In genomic region chr17:39867084-39867890, GRCh38 we compare ENCODE assay signal across 9 cellular contexts. TPM values are rescaled to one million over a fixed set of nuclear protein-coding genes. Genes with fewer than 3 reads are reported as not detected.
DNase-seq lines count a peak whose midpoint lies in the region; ATAC-seq and TF ChIP-seq lines count a peak whose summit lies in the region.
"Had no signal": no experiment of that assay in that cellular context is flagged by ENCODE, and none has a peak within 500 bp of the region (broad histone marks: within the 10 kb centered on the region; RNA-seq: fewer than 3 reads in every experiment).

No MANE protein-coding gene starts in this region.

- H3K27ac Mint-ChIP-seq in endothelial cell (ENCODE audit: unreplicated experiment), result no peak overlapping the region

- peaks cover 6% of the 10 kb centered on the region for H3K27me3 Mint-ChIP-seq in endothelial cell (ENCODE audit: unreplicated experiment)

- H3K4me3 Mint-ChIP-seq in endothelial cell (ENCODE audit: unreplicated experiment), result no peak overlapping the region

- intact Hi-C loops in head of caudate nucleus (cut with DNase I), result no loop called here

- TF ChIP-seq CTCF in endothelial cell (IDR thresholded peaks at IDR 0.05; ENCODE audit: unreplicated experiment), result no peak

- peak; percentile 47 for ATAC-seq in HG03139 (IDR thresholded peaks at IDR 0.05; ENCODE audit: unreplicated experiment)

- no peaks in the 10 kb centered on the region for H3K9me3 Mint-ChIP-seq in endothelial cell (ENCODE audit: unreplicated experiment)

- TF ChIP-seq POLR2A in GM19099 (IDR thresholded peaks at IDR 0.05; ENCODE audit: extremely low read depth, insufficient read length, low read depth), result peak; percentile 40

- H3K36me3 Mint-ChIP-seq in endothelial cell (ENCODE audit: low read depth, unreplicated experiment), result no peaks in the 10 kb centered on the region

- DNase-seq in activated T-cell treated with anti-CD3 and anti-CD28 coated beads for 48 hours (ENCODE audit: low read depth) (peak; percentile 46), GDM1 (lab: John Stamatoyannopoulos, UW) (no peak), head of caudate nucleus (no peak), endothelial cell (ENCODE audit: low spot score) (no peak), H4 (ENCODE audit: low spot score) (no peak)
- DNase-seq in stimulated activated CD4-positive, alpha-beta T cell treated with anti-CD3 and anti-CD28 coated beads, TNF-alpha, amount 100 ng/mL, for 4 hours (ENCODE audit: low read depth in 3 of 3), result peak; percentile 20 to 27 (median 24)
- DNase-seq: IMR-90 had no signal

- peaks cover 3% of the 10 kb centered on the region for H3K4me1 Mint-ChIP-seq in endothelial cell (ENCODE audit: unreplicated experiment)

RNA-seq across cellular contexts. Expression of gene ZPBP2, which starts 0.7 kb away (rescaled TPM):
- not detected for total RNA-seq in endothelial cell (ENCODE audit: unreplicated experiment)
- total RNA-seq in H4 (2014; rRNA removed; shearing (Covaris generic)), result not detected in 2 replicates
- total RNA-seq: IMR-90 had no signal

RNA-seq across cellular contexts. Expression of gene IKZF3, which starts 3.2 kb away (rescaled TPM):
- total RNA-seq in endothelial cell (ENCODE audit: unreplicated experiment), result not detected
- total RNA-seq in H4 (2014; rRNA removed; shearing (Covaris generic)), result 0.04 TPM in 1 of 2 replicates, not detected in the other
- total RNA-seq: IMR-90 had no signal

RNA-seq across cellular contexts. Expression of gene GSDMB, which starts 51.1 kb away (rescaled TPM):
- total RNA-seq in endothelial cell (ENCODE audit: unreplicated experiment), result 9.0 TPM
- total RNA-seq in H4 (2014; rRNA removed; shearing (Covaris generic)), result 0.10 TPM in 1 of 2 replicates, not detected in the other

Comparison
In these comparisons a context has a peak if more than half of its experiments do, and no peak if none do; other contexts are left out.
1. DNase-seq: peak in activated T-cell treated with anti-CD3 and anti-CD28 coated beads for 48 hours (single experiment) and stimulated activated CD4-positive, alpha-beta T cell treated with anti-CD3 and anti-CD28 coated beads, TNF-alpha, amount 100 ng/mL, for 4 hours (3 of 3); none in GDM1 (single experiment), head of caudate nucleus (0 of 42), endothelial cell (single experiment) and H4 (single experiment).